ENCODE assay signal across 31 cellular contexts in the genomic region with DNA sequence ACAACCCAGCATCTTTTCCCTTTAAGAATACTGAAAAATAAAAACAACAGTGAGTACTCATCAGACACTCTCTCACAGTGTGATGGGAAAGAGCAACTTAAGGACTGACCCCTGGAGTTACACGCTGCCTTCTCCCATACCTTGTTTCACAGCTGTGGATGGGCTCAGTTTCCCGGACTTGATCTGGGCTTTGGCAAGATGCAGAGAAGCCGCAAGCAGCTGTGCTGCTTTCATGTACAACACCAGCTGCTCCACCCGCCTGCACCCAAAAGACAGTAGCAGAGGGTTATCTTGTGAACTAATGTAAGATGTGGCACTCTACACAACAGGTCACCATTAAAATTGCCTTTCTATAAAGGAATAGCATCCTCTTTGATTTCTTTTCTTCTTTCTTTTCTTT. TPM values are rescaled to one million over a fixed set of nuclear protein-coding genes. Genes with fewer than 3 reads are reported as not detected.
"Had no signal": no experiment of that assay in that cellular context is flagged by ENCODE, and none has a peak within 500 bp of the region (broad histone marks: within the 10 kb centered on the region; RNA-seq: fewer than 3 reads in every experiment).

No MANE protein-coding gene starts in this region.

- H3K4me2 ChIP-seq: smooth muscle cell had no signal

- H3K27me3 Mint-ChIP-seq: naive thymus-derived CD8-positive, alpha-beta T cell; stimulated activated memory B cell treated with anti-CD40 and anti-IgM and Interleukin-4, amounts not matched to agents 10 μg/mL and 1 μg/mL and 100 μg/mL, for 72 hours; stimulated activated naive CD8-positive, alpha-beta T cell treated with anti-CD3 and anti-CD28 coated beads, Interleukin-15, amount 100 ng/mL, for 72 hours; type B pancreatic cell had no signal

- H3K4me3 ChIP-seq: left lung, lung, mucosa of descending colon, pancreas, prostate gland, smooth muscle cell, tibial nerve, uterus had no signal

- H3K27ac ChIP-seq: left lung, pancreas, prostate gland, tibial nerve, uterus had no signal

- H3K9me3 Mint-ChIP-seq: immature natural killer cell; naive thymus-derived CD8-positive, alpha-beta T cell; nephron; neural crest cell; stimulated activated memory B cell treated with anti-CD40 and anti-IgM and Interleukin-4, amounts not matched to agents 10 μg/mL and 1 μg/mL and 100 μg/mL, for 72 hours; stimulated activated naive CD8-positive, alpha-beta T cell treated with anti-CD3 and anti-CD28 coated beads, Interleukin-15, amount 100 ng/mL, for 72 hours; type B pancreatic cell had no signal

- DNase-seq: hypothalamus; immature natural killer cell; kidney; left colon; left lung; mesendoderm; midbrain; mucosa of descending colon; naive thymus-derived CD8-positive, alpha-beta T cell; nucleus accumbens; pancreas; posterior cingulate gyrus; retina; right cardiac atrium; stimulated activated CD4-positive, alpha-beta T cell treated with anti-CD3 and anti-CD28 coated beads, Interleukin-1b, Interleukin-23, amount 100 ng/mL, for 48 hours; stimulated activated CD4-positive, alpha-beta T cell treated with anti-CD3 and anti-CD28 coated beads, Interleukin-2, amount 100 ng/mL, for 48 hours; stimulated activated CD4-positive, alpha-beta T cell treated with anti-CD3 and anti-CD28 coated beads, Interleukin-4, amount 100 ng/mL, for 4 hours; stimulated activated CD8-positive, alpha-beta memory T cell treated with anti-CD3 and anti-CD28 coated beads, Interleukin-4, amount 100 ng/mL, for 48 hours; stimulated activated naive CD4-positive, alpha-beta T cell treated with Interleukin-2 at 50 U/mL for 16 hours; stimulated activated naive CD8-positive, alpha-beta T cell treated with anti-CD3 and anti-CD28 coated beads, Interleukin-15, amount 100 ng/mL, for 72 hours; substantia nigra; uterus had no signal

- H3K9me3 ChIP-seq: left lung, mucosa of descending colon, pancreas, prostate gland, tibial nerve, uterus had no signal

- H3K27me3 ChIP-seq: left lung, pancreas, tibial nerve, uterus had no signal

- H3K36me3 ChIP-seq: prostate gland, uterus had no signal

- H3K4me3 Mint-ChIP-seq: immature natural killer cell; naive thymus-derived CD8-positive, alpha-beta T cell; nephron; neural crest cell; stimulated activated memory B cell treated with anti-CD40 and anti-IgM and Interleukin-4, amounts not matched to agents 10 μg/mL and 1 μg/mL and 100 μg/mL, for 72 hours; stimulated activated naive CD8-positive, alpha-beta T cell treated with anti-CD3 and anti-CD28 coated beads, Interleukin-15, amount 100 ng/mL, for 72 hours; type B pancreatic cell had no signal

- H3K27ac Mint-ChIP-seq: immature natural killer cell; nephron; stimulated activated memory B cell treated with anti-CD40 and anti-IgM and Interleukin-4, amounts not matched to agents 10 μg/mL and 1 μg/mL and 100 μg/mL, for 72 hours; stimulated activated naive CD8-positive, alpha-beta T cell treated with anti-CD3 and anti-CD28 coated beads, Interleukin-15, amount 100 ng/mL, for 72 hours; type B pancreatic cell had no signal

- H3K4me1 ChIP-seq: left lung, pancreas, prostate gland, tibial nerve, uterus had no signal

- H3K4me1 Mint-ChIP-seq: immature natural killer cell; naive thymus-derived CD8-positive, alpha-beta T cell; nephron; neural crest cell; stimulated activated memory B cell treated with anti-CD40 and anti-IgM and Interleukin-4, amounts not matched to agents 10 μg/mL and 1 μg/mL and 100 μg/mL, for 72 hours; stimulated activated naive CD8-positive, alpha-beta T cell treated with anti-CD3 and anti-CD28 coated beads, Interleukin-15, amount 100 ng/mL, for 72 hours had no signal

RNA-seq across cellular contexts. Expression of a gene that starts 32.7 kb away (rescaled TPM):
- total RNA-seq: naive thymus-derived CD8-positive, alpha-beta T cell; neural crest cell; skeletal muscle tissue had no signal
- polyA plus RNA-seq: smooth muscle cell had no signal
